In the genomic region with DNA sequence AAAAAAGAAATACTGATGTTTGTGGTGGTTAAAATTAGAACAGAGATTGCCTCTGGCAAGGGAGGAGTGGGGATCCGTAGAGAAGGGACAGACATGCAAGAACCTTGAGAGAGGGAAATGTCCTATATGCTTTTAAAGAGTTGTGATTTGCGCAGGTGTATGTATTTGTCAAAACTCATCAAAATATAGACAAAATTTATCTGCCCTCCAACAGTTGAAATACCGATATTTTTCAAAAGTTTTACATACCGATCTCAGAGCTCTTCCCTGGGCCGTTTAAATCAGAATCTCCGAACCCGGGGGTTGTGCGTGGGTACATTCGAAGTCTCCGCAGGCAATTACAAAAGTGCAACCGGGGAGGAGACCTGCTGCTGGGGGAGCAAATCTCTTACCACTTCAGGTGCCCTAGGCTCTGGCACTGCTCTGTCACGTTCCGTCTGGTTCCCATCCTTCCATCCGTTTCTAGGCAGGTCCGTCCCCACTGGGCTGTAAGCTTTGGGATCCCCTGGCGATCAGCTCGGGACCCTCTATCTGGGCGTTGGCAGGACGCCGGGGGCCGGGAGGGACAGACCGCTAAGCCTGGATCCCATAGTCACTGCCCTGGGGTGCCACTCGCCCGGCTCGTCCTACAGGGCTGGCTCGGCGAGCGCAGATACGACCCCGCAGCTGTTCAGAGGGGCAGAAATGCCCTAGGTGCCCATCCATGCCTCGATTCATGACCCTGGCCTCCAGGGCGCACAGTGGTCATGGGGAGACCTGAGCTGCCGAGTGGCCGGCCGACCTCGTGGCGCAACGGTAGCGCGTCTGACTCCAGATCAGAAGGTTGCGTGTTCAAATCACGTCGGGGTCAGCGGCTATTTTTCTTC, we compare ENCODE assay signal across 8 cellular contexts. TPM values are rescaled to one million over a fixed set of nuclear protein-coding genes. Genes with fewer than 3 reads are reported as not detected.
A peak's percentile ranks its signal among the peaks of the same experiment; 100 is the strongest.
DNase-seq lines count a peak whose midpoint lies in the region; ATAC-seq and TF ChIP-seq lines count a peak whose summit lies in the region.

No MANE protein-coding gene starts in this region.

- H3K9me3 ChIP-seq in adipocyte (ENCODE audit: control insufficient read depth, low read length): no peaks in the 10 kb centered on the region
- H3K9me3 ChIP-seq in left ventricle myocardium inferior (replicated peaks): no peaks in the 10 kb centered on the region
- no peaks in the 10 kb centered on the region for H3K9me3 ChIP-seq in upper lobe of right lung

- peaks cover 22% of the 10 kb centered on the region for H3K4me1 ChIP-seq in adipocyte (ENCODE audit: control insufficient read depth, insufficient read depth, low read length)
- H3K4me1 ChIP-seq in left ventricle myocardium inferior: peaks cover 43% of the 10 kb centered on the region
- H3K4me1 ChIP-seq in upper lobe of right lung: peaks cover 21% of the 10 kb centered on the region

- H3K4me3 ChIP-seq in GM12865 (ENCODE audit: low read depth, low read length): peak overlapping the region; percentile 92
- peak overlapping the region; percentile 92 for H3K4me3 ChIP-seq in LNCaP clone FGC (ENCODE audit: low read depth, low read length)
- peak overlapping the region; percentile 93 for H3K4me3 ChIP-seq in adipocyte (ENCODE audit: low read length)
- H3K4me3 ChIP-seq in left ventricle myocardium inferior: peak overlapping the region; percentile 83
- H3K4me3 ChIP-seq in upper lobe of right lung: peak overlapping the region; percentile 75

- H3K27ac ChIP-seq in left ventricle myocardium inferior (replicated peaks) (peak overlapping the region; percentile 95), upper lobe of right lung (peak overlapping the region; percentile 80)

- no peaks in the 10 kb centered on the region for H3K27me3 ChIP-seq in adipocyte (replicated peaks; ENCODE audit: control insufficient read depth, insufficient read depth, low read length)
- H3K27me3 ChIP-seq in left ventricle myocardium inferior (ENCODE audit: low read depth): no peaks in the 10 kb centered on the region
- H3K27me3 ChIP-seq in upper lobe of right lung: no peaks in the 10 kb centered on the region

- peaks cover 1% of the 10 kb centered on the region for H3K4me1 Mint-ChIP-seq in progenitor cell of endocrine pancreas (ENCODE audit: low read depth)

- no peak overlapping the region for H3K4me3 Mint-ChIP-seq in progenitor cell of endocrine pancreas (ENCODE audit: low read depth)

- no peak overlapping the region for H3K27ac Mint-ChIP-seq in progenitor cell of endocrine pancreas

- intact Hi-C loops in left ventricle myocardium inferior (cut with micrococcal nuclease): loop anchor here (5.0 to 10.0 kb wide), 2 partner anchors 36 to 61 kb away; a partner anchor contains a TSS
- intact Hi-C loops in upper lobe of right lung (cut with DNase I): loop anchor here (5.0 kb wide), 1 partner anchor 64 kb away; a partner anchor contains a TSS

- TF ChIP-seq CTCF in GM12865 (IDR thresholded peaks at IDR 0.05; ENCODE audit: insufficient read depth, low read depth, low read length, missing control alignments) (no peak), LNCaP clone FGC (IDR thresholded peaks at IDR 0.05; ENCODE audit: control insufficient read depth, extremely low read depth, insufficient read depth) (no peak), left ventricle myocardium inferior (IDR thresholded peaks at IDR 0.05; ENCODE audit: borderline replicate concordance) (no peak), progenitor cell of endocrine pancreas (IDR thresholded peaks at IDR 0.05; ENCODE audit: unreplicated experiment) (no peak), upper lobe of right lung (IDR thresholded peaks at IDR 0.05) (no peak)

- no peaks in the 10 kb centered on the region for H3K36me3 ChIP-seq in adipocyte (ENCODE audit: control insufficient read depth, insufficient read depth, low read length, severe bottlenecking)
- H3K36me3 ChIP-seq in left ventricle myocardium inferior: no peaks in the 10 kb centered on the region
- no peaks in the 10 kb centered on the region for H3K36me3 ChIP-seq in upper lobe of right lung

- H3K9me3 Mint-ChIP-seq in progenitor cell of endocrine pancreas (ENCODE audit: low read depth): no peaks in the 10 kb centered on the region

- DNase-seq in GM12865 (ENCODE audit: low read depth) (peak; percentile 90), LNCaP clone FGC (ENCODE audit: low read depth) (no peak), T follicular helper cell (ENCODE audit: low read depth) (peak; percentile 77), adipocyte (ENCODE audit: low read depth) (peak; percentile 79), left ventricle myocardium inferior (peak; percentile 84), progenitor cell of endocrine pancreas (ENCODE audit: low spot score, unreplicated experiment) (peak; percentile 96), upper lobe of right lung (peak; percentile 93)

- ATAC-seq in upper lobe of right lung: peak; percentile 22
- no peak for ATAC-seq in HG03139 (IDR thresholded peaks at IDR 0.05; ENCODE audit: unreplicated experiment)

- H3K27me3 Mint-ChIP-seq in progenitor cell of endocrine pancreas: peaks cover 7% of the 10 kb centered on the region

- no peaks in the 10 kb centered on the region for H3K36me3 Mint-ChIP-seq in progenitor cell of endocrine pancreas (ENCODE audit: insufficient read depth)

- peak overlapping the region; percentile 84 for H3K9ac ChIP-seq in adipocyte (ENCODE audit: low read length)

RNA-seq across cellular contexts. Expression of a gene that starts 4.2 kb away (rescaled TPM):
- total RNA-seq in left ventricle myocardium inferior (8.4 TPM), progenitor cell of endocrine pancreas (5.2 and 5.3 TPM in 2 replicates), upper lobe of right lung (7.8 TPM)

RNA-seq across cellular contexts. Expression of a gene that starts 9.6 kb away (rescaled TPM):
- total RNA-seq in left ventricle myocardium inferior (7.9 TPM), progenitor cell of endocrine pancreas (24.6 and 28.1 TPM in 2 replicates), upper lobe of right lung (9.3 TPM)

RNA-seq across cellular contexts. Expression of a gene that starts 23.1 kb away (rescaled TPM):
- total RNA-seq in left ventricle myocardium inferior: 59.6 TPM
- total RNA-seq in progenitor cell of endocrine pancreas: 46.4 and 48.1 TPM in 2 replicates
- total RNA-seq in upper lobe of right lung: 78.1 TPM

RNA-seq across cellular contexts. Expression of a gene that starts 24.6 kb away (rescaled TPM):
- total RNA-seq in left ventricle myocardium inferior (1.2 TPM), progenitor cell of endocrine pancreas (52.7 and 54.9 TPM in 2 replicates), upper lobe of right lung (1.4 TPM)

RNA-seq across cellular contexts. Expression of a gene that starts 33.6 kb away (rescaled TPM):
- total RNA-seq in left ventricle myocardium inferior (109 TPM), progenitor cell of endocrine pancreas (37.2 and 40.8 TPM in 2 replicates), upper lobe of right lung (350 TPM)
